Comparison of ENCODE assay signal across 8 cellular contexts in genomic region chr22:43014062-43014875, GRCh38. TPM values are rescaled to one million over a fixed set of nuclear protein-coding genes. Genes with fewer than 3 reads are reported as not detected.
DNase-seq lines count a peak whose midpoint lies in the region; ATAC-seq and TF ChIP-seq lines count a peak whose summit lies in the region.

No MANE protein-coding gene starts in this region.

- no peak for TF ChIP-seq EP300 in gastroesophageal sphincter (IDR thresholded peaks at IDR 0.05)

- peak overlapping the region; percentile 91 for H3K4me3 Mint-ChIP-seq in activated T-helper 2 cell treated with anti-CD3 and anti-CD28 coated beads, Interferon-gamma antibody, Interleukin-2, Interleukin-4, amounts not matched to agents 10 μg/mL and 5 μg/mL and 100 μg/mL, durations not matched to agents 14 hours and 24 hours and 36 hours (ENCODE audit: low read depth)

- intact Hi-C loops in activated T-helper 2 cell treated with anti-CD3 and anti-CD28 coated beads, Interferon-gamma antibody, Interleukin-2, Interleukin-4, amounts not matched to agents 10 μg/mL and 5 μg/mL and 100 μg/mL, durations not matched to agents 14 hours and 24 hours and 36 hours (cut with micrococcal nuclease), result loop anchor here (2.0 to 10.0 kb wide), 2 partner anchors 13 to 119 kb away; no protein-coding TSS in a partner anchor

- H3K9me3 Mint-ChIP-seq in activated T-helper 2 cell treated with anti-CD3 and anti-CD28 coated beads, Interferon-gamma antibody, Interleukin-2, Interleukin-4, amounts not matched to agents 10 μg/mL and 5 μg/mL and 100 μg/mL, durations not matched to agents 14 hours and 24 hours and 36 hours, result no peaks in the 10 kb centered on the region

- no peak overlapping the region for H3K9ac ChIP-seq in parathyroid adenoma

- peak; percentile 9 for ATAC-seq in GM19328 (IDR thresholded peaks at IDR 0.05; ENCODE audit: unreplicated experiment)
- ATAC-seq in gastroesophageal sphincter, result peak; percentile 21

- H3K36me3 ChIP-seq in gastroesophageal sphincter, result no peaks in the 10 kb centered on the region
- H3K36me3 ChIP-seq in parathyroid adenoma (ENCODE audit: control insufficient read depth, insufficient read depth, low read length), result no peaks in the 10 kb centered on the region

- H3K27ac ChIP-seq in gastroesophageal sphincter (peak overlapping the region; percentile 62 to 92 (median 85)), parathyroid adenoma (no peak overlapping the region)

- TF ChIP-seq CTCF in gastroesophageal sphincter (IDR thresholded peaks at IDR 0.05), result no peak
- no peak for TF ChIP-seq CTCF in parathyroid adenoma (IDR thresholded peaks at IDR 0.05)

- peaks cover 7% of the 10 kb centered on the region for H3K36me3 Mint-ChIP-seq in activated T-helper 2 cell treated with anti-CD3 and anti-CD28 coated beads, Interferon-gamma antibody, Interleukin-2, Interleukin-4, amounts not matched to agents 10 μg/mL and 5 μg/mL and 100 μg/mL, durations not matched to agents 14 hours and 24 hours and 36 hours (ENCODE audit: low read depth)

- peaks cover 7% of the 10 kb centered on the region for H3K79me2 ChIP-seq in parathyroid adenoma

- DNase-seq in AG20443 (ENCODE audit: low spot score) (peak; percentile 63), NCI-H128 (lab: John Stamatoyannopoulos, UW; ENCODE audit: unreplicated experiment) (peak; percentile 3), pons (ENCODE audit: low spot score) (no peak), GF-D8 (lab: John Stamatoyannopoulos, UW) (no peak)
- DNase-seq in activated T-helper 2 cell treated with anti-CD3 and anti-CD28 coated beads, Interferon-gamma antibody, Interleukin-2, Interleukin-4, amounts not matched to agents 10 μg/mL and 5 μg/mL and 100 μg/mL, durations not matched to agents 14 hours and 24 hours and 36 hours (ENCODE audit: low spot score), result peak; percentile 14

- H3K4me3 ChIP-seq in gastroesophageal sphincter, result peak overlapping the region; percentile 78 to 95
- peak overlapping the region; percentile 76 for H3K4me3 ChIP-seq in parathyroid adenoma (ENCODE audit: low read depth, low read length)

- peak overlapping the region; percentile 70 for H3K4me2 ChIP-seq in parathyroid adenoma (ENCODE audit: low read length)

- WGBS in gastroesophageal sphincter (ENCODE audit: low coverage in 1 of 2), 2 donors, result 1 to 4% methylated on average over 9 to 19 of the region's 47 CpGs

- H3K4me1 ChIP-seq in gastroesophageal sphincter (peaks cover 0 to 52% (median 9%) of the 10 kb centered on the region in 3 donors), parathyroid adenoma (peaks cover 10% of the 10 kb centered on the region)

- H2AFZ ChIP-seq in parathyroid adenoma, result peak overlapping the region; percentile 53

- peaks cover 23% of the 10 kb centered on the region for H3K4me1 Mint-ChIP-seq in activated T-helper 2 cell treated with anti-CD3 and anti-CD28 coated beads, Interferon-gamma antibody, Interleukin-2, Interleukin-4, amounts not matched to agents 10 μg/mL and 5 μg/mL and 100 μg/mL, durations not matched to agents 14 hours and 24 hours and 36 hours (ENCODE audit: low read depth)

- peak overlapping the region; percentile 65 for H3K27ac Mint-ChIP-seq in activated T-helper 2 cell treated with anti-CD3 and anti-CD28 coated beads, Interferon-gamma antibody, Interleukin-2, Interleukin-4, amounts not matched to agents 10 μg/mL and 5 μg/mL and 100 μg/mL, durations not matched to agents 14 hours and 24 hours and 36 hours

- peaks cover 6% of the 10 kb centered on the region for H3K27me3 Mint-ChIP-seq in activated T-helper 2 cell treated with anti-CD3 and anti-CD28 coated beads, Interferon-gamma antibody, Interleukin-2, Interleukin-4, amounts not matched to agents 10 μg/mL and 5 μg/mL and 100 μg/mL, durations not matched to agents 14 hours and 24 hours and 36 hours (ENCODE audit: low read depth)

- H3K9me3 ChIP-seq in gastroesophageal sphincter (no peaks in the 10 kb centered on the region), parathyroid adenoma (ENCODE audit: control insufficient read depth, low read length) (no peaks in the 10 kb centered on the region)

- TF ChIP-seq POLR2A in gastroesophageal sphincter (IDR thresholded peaks at IDR 0.05), result no peak

- H3K27me3 ChIP-seq in gastroesophageal sphincter, result no peaks in the 10 kb centered on the region
- H3K27me3 ChIP-seq in parathyroid adenoma (ENCODE audit: control insufficient read depth, insufficient read depth, low read length), result no peaks in the 10 kb centered on the region

RNA-seq across cellular contexts. Expression of gene PACSIN2, which starts 0.7 kb away (rescaled TPM):
- total RNA-seq in activated T-helper 2 cell treated with anti-CD3 and anti-CD28 coated beads, Interferon-gamma antibody, Interleukin-2, Interleukin-4, amounts not matched to agents 10 μg/mL and 5 μg/mL and 100 μg/mL, durations not matched to agents 14 hours and 24 hours and 36 hours, result 30.8 and 32.5 TPM in 2 replicates
- total RNA-seq in gastroesophageal sphincter, result 100 to 1,000 TPM in 2 of 4 donors, 10 to 100 TPM in 2; 73.1 to 171 (median 107) TPM

Comparison
In these comparisons a context has a peak if more than half of its experiments do, and no peak if none do; other contexts are left out.
1. DNase-seq: peak in AG20443 (single experiment), NCI-H128 (single experiment) and activated T-helper 2 cell treated with anti-CD3 and anti-CD28 coated beads, Interferon-gamma antibody, Interleukin-2, Interleukin-4, amounts not matched to agents 10 μg/mL and 5 μg/mL and 100 μg/mL, durations not matched to agents 14 hours and 24 hours and 36 hours (single experiment); none in pons (single experiment) and GF-D8 (single experiment).